Comparison of ENCODE assay signal across 10 cellular contexts in the genomic region with DNA sequence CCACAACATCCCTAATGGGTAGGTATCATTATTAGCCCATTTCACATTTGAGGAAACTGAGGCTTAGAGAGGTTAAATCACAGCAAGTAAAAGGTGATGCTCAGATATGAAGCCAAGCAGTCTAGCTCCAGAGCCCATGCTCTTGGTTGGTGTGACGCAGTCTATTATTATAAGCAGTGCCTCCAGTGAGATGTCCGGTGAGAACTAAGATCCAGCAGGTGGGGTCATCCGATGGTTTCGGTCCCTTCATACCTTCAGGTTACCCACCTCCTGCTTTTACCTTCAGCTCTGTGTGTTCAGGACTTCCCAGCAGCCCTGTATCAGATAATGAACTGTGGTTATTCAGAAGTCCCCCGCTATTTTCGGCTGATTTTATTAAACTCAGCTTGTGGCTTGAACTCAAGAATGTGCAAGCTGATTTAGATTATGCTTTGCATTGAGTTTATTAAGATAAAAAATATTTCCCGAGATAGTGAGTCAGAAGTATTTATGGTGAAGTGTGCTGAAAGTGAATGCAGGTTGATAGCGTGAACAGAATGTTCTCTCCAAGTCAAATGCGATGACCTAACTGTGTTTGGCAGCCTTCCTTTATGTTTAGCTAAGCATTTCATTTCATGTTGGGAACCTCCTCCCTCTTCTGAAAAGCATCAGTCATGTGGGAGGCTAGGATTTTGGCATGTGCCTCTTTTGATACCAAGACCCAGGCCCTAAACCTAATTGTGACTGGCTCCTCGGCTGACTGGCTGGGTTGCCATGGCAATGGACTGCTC.
A peak's percentile ranks its signal among the peaks of the same experiment; 100 is the strongest.
DNase-seq lines count a peak whose midpoint lies in the region; ATAC-seq and TF ChIP-seq lines count a peak whose summit lies in the region.
"Had no signal": no experiment of that assay in that cellular context is flagged by ENCODE, and none has a peak within 500 bp of the region (broad histone marks: within the 10 kb centered on the region; RNA-seq: fewer than 3 reads in every experiment).

No MANE protein-coding gene starts in this region.

- CTCF ChIA-PET in activated CD4-positive, alpha-beta T cell treated with anti-CD3 and anti-CD28 coated beads for 36 hours (lab: Charles Lee) = no interaction called here

- DNase-seq in A172 (ENCODE audit: low spot score) (peak; percentile 84), NCI-H2029 (lab: John Stamatoyannopoulos, UW) (peak; percentile 55), epithelial cell of proximal tubule (ENCODE audit: low read depth) (peak; percentile 83), nephron progenitor cell (peak; percentile 6)
- no peak for DNase-seq in activated CD4-positive, alpha-beta T cell treated with anti-CD3 and anti-CD28 coated beads for 36 hours
- DNase-seq: CD4-positive, alpha-beta memory T cell; MM.1S had no signal

- no peak overlapping the region for H3K4me3 ChIP-seq in epithelial cell of proximal tubule (ENCODE audit: low read depth, low read length)

- no peak for TF ChIP-seq CTCF in epithelial cell of proximal tubule (conservative IDR thresholded peaks at IDR 0.05; ENCODE audit: low read depth, low read length)
- TF ChIP-seq CTCF in nephron progenitor cell (IDR thresholded peaks at IDR 0.05) = no peak

- ATAC-seq in GM21526 (IDR thresholded peaks at IDR 0.05; ENCODE audit: low FRiP score, unreplicated experiment) = no peak
- ATAC-seq in activated CD4-positive, alpha-beta T cell treated with anti-CD3 and anti-CD28 coated beads for 36 hours = no peak
- ATAC-seq in GM18502 (IDR thresholded peaks at IDR 0.05; ENCODE audit: poor library complexity, unreplicated experiment) = no peak
- no peak for ATAC-seq in GM19395 (IDR thresholded peaks at IDR 0.05; ENCODE audit: unreplicated experiment)

- no peak overlapping the region for H3K4me3 Mint-ChIP-seq in nephron progenitor cell
- no peak overlapping the region for H3K4me3 Mint-ChIP-seq in activated CD4-positive, alpha-beta T cell treated with anti-CD3 and anti-CD28 coated beads for 36 hours
- H3K4me3 Mint-ChIP-seq: CD4-positive, alpha-beta memory T cell had no signal

- POLR2A ChIA-PET in activated CD4-positive, alpha-beta T cell treated with anti-CD3 and anti-CD28 coated beads for 36 hours (lab: Charles Lee) = no interaction called here

- intact Hi-C loops in activated CD4-positive, alpha-beta T cell treated with anti-CD3 and anti-CD28 coated beads for 36 hours (cut with DNase I, micrococcal nuclease) = no loop called here

- no peaks in the 10 kb centered on the region for H3K9me3 Mint-ChIP-seq in nephron progenitor cell
- no peaks in the 10 kb centered on the region for H3K9me3 Mint-ChIP-seq in activated CD4-positive, alpha-beta T cell treated with anti-CD3 and anti-CD28 coated beads for 36 hours (ENCODE audit: low read depth)

- peak overlapping the region; percentile 56 for H3K27ac Mint-ChIP-seq in nephron progenitor cell
- H3K27ac Mint-ChIP-seq in activated CD4-positive, alpha-beta T cell treated with anti-CD3 and anti-CD28 coated beads for 36 hours = no peak overlapping the region
- H3K27ac Mint-ChIP-seq: CD4-positive, alpha-beta memory T cell had no signal

- H3K4me1 Mint-ChIP-seq in nephron progenitor cell = peaks cover 63% of the 10 kb centered on the region
- no peaks in the 10 kb centered on the region for H3K4me1 Mint-ChIP-seq in activated CD4-positive, alpha-beta T cell treated with anti-CD3 and anti-CD28 coated beads for 36 hours
- H3K4me1 Mint-ChIP-seq: CD4-positive, alpha-beta memory T cell had no signal

- no peaks in the 10 kb centered on the region for H3K36me3 Mint-ChIP-seq in nephron progenitor cell (ENCODE audit: low read depth)
- H3K36me3 Mint-ChIP-seq in activated CD4-positive, alpha-beta T cell treated with anti-CD3 and anti-CD28 coated beads for 36 hours (ENCODE audit: low read depth) = no peaks in the 10 kb centered on the region
- H3K36me3 Mint-ChIP-seq: CD4-positive, alpha-beta memory T cell had no signal

- peaks cover 2% of the 10 kb centered on the region for H3K27me3 Mint-ChIP-seq in nephron progenitor cell (ENCODE audit: low read depth, poor library complexity)
- peaks cover 1% of the 10 kb centered on the region for H3K27me3 Mint-ChIP-seq in activated CD4-positive, alpha-beta T cell treated with anti-CD3 and anti-CD28 coated beads for 36 hours
